Comparison of ENCODE assay signal across 7 cellular contexts in genomic region chr6:148166339-148166949, GRCh38.
A peak's percentile ranks its signal among the peaks of the same experiment; 100 is the strongest.
DNase-seq lines count a peak whose midpoint lies in the region; ATAC-seq and TF ChIP-seq lines count a peak whose summit lies in the region.

No MANE protein-coding gene starts in this region.

- H3K27ac ChIP-seq in dorsolateral prefrontal cortex, result no peak overlapping the region

- intact Hi-C loops in dorsolateral prefrontal cortex (cut with DNase I), result loop anchor here (1.0 to 10.0 kb wide), 2 partner anchors 660 to 1312 kb away; no protein-coding TSS in a partner anchor

- H3K27ac Mint-ChIP-seq in nephron progenitor cell, result no peak overlapping the region

- DNase-seq in ELR (ENCODE audit: low read depth), result peak; percentile 66
- DNase-seq in OCI-M1 (lab: John Stamatoyannopoulos, UW), result peak; percentile 69
- no peak for DNase-seq in dorsolateral prefrontal cortex
- no peak for DNase-seq in nephron progenitor cell
- DNase-seq in cortex of kidney (lab: John Stamatoyannopoulos, UW), result no peak
- no peak for DNase-seq in KG1 (lab: John Stamatoyannopoulos, UW)

- no peaks in the 10 kb centered on the region for H3K36me3 Mint-ChIP-seq in nephron progenitor cell (ENCODE audit: low read depth)

- H3K9me3 Mint-ChIP-seq in nephron progenitor cell, result peaks cover 11% of the 10 kb centered on the region

- no peaks in the 10 kb centered on the region for H3K4me1 Mint-ChIP-seq in nephron progenitor cell

- ATAC-seq in HG03159 (IDR thresholded peaks at IDR 0.05; ENCODE audit: unreplicated experiment), result peak; percentile 68

- no peak overlapping the region for H3K4me3 Mint-ChIP-seq in nephron progenitor cell

- no peak overlapping the region for H3K4me3 ChIP-seq in dorsolateral prefrontal cortex

- TF ChIP-seq CTCF in dorsolateral prefrontal cortex (IDR thresholded peaks at IDR 0.05 in 54 of 56, conservative IDR thresholded peaks at IDR 0.05 in 2 of 56; ENCODE audit: low read depth in 1 of 56, partially characterized antibody in 56 of 56) (peak; percentile 53 to 92 (median 79)), nephron progenitor cell (IDR thresholded peaks at IDR 0.05) (peak; percentile 72)

- no peaks in the 10 kb centered on the region for H3K27me3 Mint-ChIP-seq in nephron progenitor cell (ENCODE audit: low read depth, poor library complexity)

- H3K27me3 ChIP-seq in dorsolateral prefrontal cortex, result peaks cover 0 to 4% (median 0%) of the 10 kb centered on the region in 45 donors

Comparison
In these comparisons a context has a peak if more than half of its experiments do, and no peak if none do; other contexts are left out.
1. DNase-seq: peak in ELR (single experiment) and OCI-M1 (single experiment); none in dorsolateral prefrontal cortex (0 of 10), nephron progenitor cell (single experiment), cortex of kidney (single experiment) and KG1 (single experiment).